In genomic region chr13:62512194-62513141, GRCh38 we compare ENCODE assay signal across 1 cellular context.
TF ChIP-seq lines count a peak whose summit lies in the region.

No MANE protein-coding gene starts in this region.

TF ChIP-seq in H1, 55 proteins besides CTCF, POLR2A, EP300 and RAD21 (continued from another document):
- TF ChIP-seq CHD7 (IDR thresholded peaks at IDR 0.05; ENCODE audit: insufficient replicate concordance, low read length), result no peak
- TF ChIP-seq BRCA1 (IDR thresholded peaks at IDR 0.05; ENCODE audit: low read depth, low read length), result no peak
- no peak for TF ChIP-seq SP1 (IDR thresholded peaks at IDR 0.05; ENCODE audit: low read depth, low read length)
- TF ChIP-seq CTBP2 (IDR thresholded peaks at IDR 0.05; ENCODE audit: borderline replicate concordance, insufficient read depth, insufficient read length, low read length), result no peak
- peak; percentile 93 for TF ChIP-seq MAX (IDR thresholded peaks at IDR 0.05)
- no peak for TF ChIP-seq RNF2 (IDR thresholded peaks at IDR 0.05; ENCODE audit: borderline replicate concordance, low read depth, low read length, missing control alignments, poor library complexity, severe bottlenecking)
- no peak for TF ChIP-seq RXRA (IDR thresholded peaks at IDR 0.05; ENCODE audit: insufficient read depth, low read depth, low read length)
- TF ChIP-seq HDAC6 (IDR thresholded peaks at IDR 0.05; ENCODE audit: low read depth, low read length), result no peak
- TF ChIP-seq SRF (IDR thresholded peaks at IDR 0.05; ENCODE audit: low read depth, low read length), result no peak
- no peak for TF ChIP-seq SP4 (IDR thresholded peaks at IDR 0.05; ENCODE audit: low read length)
- TF ChIP-seq CHD2 (IDR thresholded peaks at IDR 0.05; ENCODE audit: low read length), result no peak
- TF ChIP-seq ASH2L (IDR thresholded peaks at IDR 0.05; ENCODE audit: low read length), result no peak
- TF ChIP-seq SAP30 (IDR thresholded peaks at IDR 0.05; ENCODE audit: insufficient read depth, insufficient replicate concordance, low read length), result no peak
- no peak for TF ChIP-seq POU5F1 (IDR thresholded peaks at IDR 0.05; ENCODE audit: low read depth, low read length)
- TF ChIP-seq EZH2 (IDR thresholded peaks at IDR 0.05; ENCODE audit: low read depth, low read length, severe bottlenecking), result no peak
- TF ChIP-seq MAFK (IDR thresholded peaks at IDR 0.05; ENCODE audit: low read depth, low read length), result no peak
- 0 out of 2 replicates have a peak, but pooled peaks have one; percentile 35 for TF ChIP-seq PHF8 (conservative IDR thresholded peaks at IDR 0.05; ENCODE audit: low read depth, low read length)
- TF ChIP-seq ATF2 (IDR thresholded peaks at IDR 0.05; ENCODE audit: low read length), result no peak
- 0 out of 2 replicates have a peak, but pooled peaks have one; percentile 19 for TF ChIP-seq YY1 (IDR thresholded peaks at IDR 0.05; ENCODE audit: low read depth, low read length)
- no peak for TF ChIP-seq CEBPB (IDR thresholded peaks at IDR 0.05; ENCODE audit: low read depth, low read length)
- TF ChIP-seq SP2 (IDR thresholded peaks at IDR 0.05; ENCODE audit: low read length), result no peak
- no peak for TF ChIP-seq GTF2F1 (IDR thresholded peaks at IDR 0.05; ENCODE audit: borderline replicate concordance, low read depth, low read length)
- no peak for TF ChIP-seq RBBP5 (IDR thresholded peaks at IDR 0.05; ENCODE audit: borderline replicate concordance, low read depth, low read length)
- no peak for TF ChIP-seq BCL11A (IDR thresholded peaks at IDR 0.05; ENCODE audit: low read depth in 2 of 2, low read length in 2 of 2)
- no peak for TF ChIP-seq ATF3 (IDR thresholded peaks at IDR 0.05; ENCODE audit: insufficient read depth, low read depth, low read length)
- no peak for TF ChIP-seq JUND (IDR thresholded peaks at IDR 0.05; ENCODE audit: low read length)
- peak; percentile 62; the same call in 1 of the 2 replicates for TF ChIP-seq USF2 (IDR thresholded peaks at IDR 0.05; ENCODE audit: low read length)
- TF ChIP-seq EGR1 (IDR thresholded peaks at IDR 0.05; ENCODE audit: borderline replicate concordance, low read depth, low read length), result no peak
- TF ChIP-seq TBP (IDR thresholded peaks at IDR 0.05; ENCODE audit: low read depth, low read length), result no peak
- TF ChIP-seq SIRT6 (IDR thresholded peaks at IDR 0.05; ENCODE audit: low read length), result no peak
- 0 out of 2 replicates have a peak, but pooled peaks have one; percentile 23 for TF ChIP-seq CREB1 (IDR thresholded peaks at IDR 0.05)
- peak; percentile 54; the same call in 1 of the 2 replicates for TF ChIP-seq TEAD4 (IDR thresholded peaks at IDR 0.05; ENCODE audit: low read depth, low read length)
- no peak for TF ChIP-seq TCF12 (IDR thresholded peaks at IDR 0.05; ENCODE audit: low read depth, low read length)
- TF ChIP-seq CBX8 (IDR thresholded peaks at IDR 0.05; ENCODE audit: borderline replicate concordance, low read depth, low read length), result no peak
- TF ChIP-seq CHD1 (IDR thresholded peaks at IDR 0.05; ENCODE audit: low read depth, low read length), result no peak
- TF ChIP-seq KDM4A (IDR thresholded peaks at IDR 0.05; ENCODE audit: low read depth, low read length, severe bottlenecking), result no peak
TF ChIP-seq in H1: peak in this region for 7.
